In the genomic region with DNA sequence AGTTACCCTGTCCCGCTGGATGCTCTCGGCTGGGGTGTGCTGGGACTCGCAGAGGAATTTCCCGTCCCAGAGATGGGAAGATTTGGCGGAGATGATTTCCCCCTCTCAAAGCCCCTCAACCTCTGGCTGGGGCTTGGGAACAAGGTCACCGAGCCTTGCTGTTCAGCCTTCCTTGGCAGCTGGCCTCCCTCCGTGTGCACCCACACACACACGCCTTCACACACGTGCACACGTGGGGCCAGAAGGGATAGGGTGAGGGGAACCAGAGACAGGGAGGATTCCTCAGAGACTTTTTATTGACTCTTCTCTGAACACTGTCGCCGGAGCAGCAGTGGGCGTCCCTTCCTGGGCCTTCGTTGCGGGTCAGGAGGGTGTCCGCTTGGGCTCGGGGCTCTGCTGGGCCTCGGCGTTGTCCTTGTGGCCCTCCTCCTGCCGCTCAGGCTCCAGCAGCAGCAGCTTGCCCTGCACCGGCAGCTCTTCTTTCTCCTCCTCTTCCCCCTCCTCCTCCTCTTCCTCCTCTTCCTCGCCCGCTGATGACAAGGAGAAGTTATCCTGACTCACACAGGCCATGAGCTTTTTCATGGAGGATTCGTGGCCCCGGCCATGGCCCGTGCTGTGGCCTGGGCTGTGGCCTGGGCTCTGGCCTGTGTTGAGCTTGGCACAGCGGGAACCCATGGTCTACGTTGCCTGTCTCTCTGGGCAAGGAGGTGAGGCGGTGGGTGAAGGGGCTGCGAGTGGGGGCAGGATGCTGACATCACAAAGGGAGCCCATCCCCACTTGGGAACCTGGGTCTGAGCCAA, we compare ENCODE assay signal across 1 cellular context.
A peak's percentile ranks its signal among the peaks of the same experiment; 100 is the strongest.
TF ChIP-seq lines count a peak whose summit lies in the region.

A gene with protein sequence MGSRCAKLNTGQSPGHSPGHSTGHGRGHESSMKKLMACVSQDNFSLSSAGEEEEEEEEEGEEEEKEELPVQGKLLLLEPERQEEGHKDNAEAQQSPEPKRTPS (minus strand): TSS at position 709 of the 800 bp plus-strand sequence. CDS start 34 bp downstream, at position 675.

TF ChIP-seq in HepG2, 621 proteins besides CTCF, POLR2A, EP300 and RAD21 (continued from another document and continues in another):
- TF ChIP-seq, protein P1, sequence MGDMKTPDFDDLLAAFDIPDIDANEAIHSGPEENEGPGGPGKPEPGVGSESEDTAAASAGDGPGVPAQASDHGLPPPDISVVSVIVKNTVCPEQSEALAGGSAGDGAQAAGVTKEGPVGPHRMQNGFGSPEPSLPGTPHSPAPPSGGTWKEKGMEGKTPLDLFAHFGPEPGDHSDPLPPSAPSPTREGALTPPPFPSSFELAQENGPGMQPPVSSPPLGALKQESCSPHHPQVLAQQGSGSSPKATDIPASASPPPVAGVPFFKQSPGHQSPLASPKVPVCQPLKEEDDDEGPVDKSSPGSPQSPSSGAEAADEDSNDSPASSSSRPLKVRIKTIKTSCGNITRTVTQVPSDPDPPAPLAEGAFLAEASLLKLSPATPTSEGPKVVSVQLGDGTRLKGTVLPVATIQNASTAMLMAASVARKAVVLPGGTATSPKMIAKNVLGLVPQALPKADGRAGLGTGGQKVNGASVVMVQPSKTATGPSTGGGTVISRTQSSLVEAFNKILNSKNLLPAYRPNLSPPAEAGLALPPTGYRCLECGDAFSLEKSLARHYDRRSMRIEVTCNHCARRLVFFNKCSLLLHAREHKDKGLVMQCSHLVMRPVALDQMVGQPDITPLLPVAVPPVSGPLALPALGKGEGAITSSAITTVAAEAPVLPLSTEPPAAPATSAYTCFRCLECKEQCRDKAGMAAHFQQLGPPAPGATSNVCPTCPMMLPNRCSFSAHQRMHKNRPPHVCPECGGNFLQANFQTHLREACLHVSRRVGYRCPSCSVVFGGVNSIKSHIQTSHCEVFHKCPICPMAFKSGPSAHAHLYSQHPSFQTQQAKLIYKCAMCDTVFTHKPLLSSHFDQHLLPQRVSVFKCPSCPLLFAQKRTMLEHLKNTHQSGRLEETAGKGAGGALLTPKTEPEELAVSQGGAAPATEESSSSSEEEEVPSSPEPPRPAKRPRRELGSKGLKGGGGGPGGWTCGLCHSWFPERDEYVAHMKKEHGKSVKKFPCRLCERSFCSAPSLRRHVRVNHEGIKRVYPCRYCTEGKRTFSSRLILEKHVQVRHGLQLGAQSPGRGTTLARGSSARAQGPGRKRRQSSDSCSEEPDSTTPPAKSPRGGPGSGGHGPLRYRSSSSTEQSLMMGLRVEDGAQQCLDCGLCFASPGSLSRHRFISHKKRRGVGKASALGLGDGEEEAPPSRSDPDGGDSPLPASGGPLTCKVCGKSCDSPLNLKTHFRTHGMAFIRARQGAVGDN (CRISPR knock-in tag; IDR thresholded peaks at IDR 0.05) = peak; percentile 81
- TF ChIP-seq KDM5B (CRISPR knock-in tag; IDR thresholded peaks at IDR 0.05; ENCODE audit: borderline replicate concordance) = no peak; the same call in 1 of the 2 replicates
- no peak for TF ChIP-seq ZNF7 (CRISPR knock-in tag; IDR thresholded peaks at IDR 0.05)
- TF ChIP-seq, protein P2, sequence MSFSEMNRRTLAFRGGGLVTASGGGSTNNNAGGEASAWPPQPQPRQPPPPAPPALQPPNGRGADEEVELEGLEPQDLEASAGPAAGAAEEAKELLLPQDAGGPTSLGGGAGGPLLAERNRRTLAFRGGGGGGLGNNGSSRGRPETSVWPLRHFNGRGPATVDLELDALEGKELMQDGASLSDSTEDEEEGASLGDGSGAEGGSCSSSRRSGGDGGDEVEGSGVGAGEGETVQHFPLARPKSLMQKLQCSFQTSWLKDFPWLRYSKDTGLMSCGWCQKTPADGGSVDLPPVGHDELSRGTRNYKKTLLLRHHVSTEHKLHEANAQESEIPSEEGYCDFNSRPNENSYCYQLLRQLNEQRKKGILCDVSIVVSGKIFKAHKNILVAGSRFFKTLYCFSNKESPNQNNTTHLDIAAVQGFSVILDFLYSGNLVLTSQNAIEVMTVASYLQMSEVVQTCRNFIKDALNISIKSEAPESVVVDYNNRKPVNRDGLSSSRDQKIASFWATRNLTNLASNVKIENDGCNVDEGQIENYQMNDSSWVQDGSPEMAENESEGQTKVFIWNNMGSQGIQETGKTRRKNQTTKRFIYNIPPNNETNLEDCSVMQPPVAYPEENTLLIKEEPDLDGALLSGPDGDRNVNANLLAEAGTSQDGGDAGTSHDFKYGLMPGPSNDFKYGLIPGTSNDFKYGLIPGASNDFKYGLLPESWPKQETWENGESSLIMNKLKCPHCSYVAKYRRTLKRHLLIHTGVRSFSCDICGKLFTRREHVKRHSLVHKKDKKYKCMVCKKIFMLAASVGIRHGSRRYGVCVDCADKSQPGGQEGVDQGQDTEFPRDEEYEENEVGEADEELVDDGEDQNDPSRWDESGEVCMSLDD (CRISPR knock-in tag; IDR thresholded peaks at IDR 0.05; ENCODE audit: borderline replicate concordance) = no peak
- no peak for TF ChIP-seq NONO (IDR thresholded peaks at IDR 0.05)
- 0 out of 2 replicates have a peak, but pooled peaks have one; percentile 17 for TF ChIP-seq NONO (CRISPR knock-in tag; conservative IDR thresholded peaks at IDR 0.05)
- no peak for TF ChIP-seq TOPORS (CRISPR knock-in tag; IDR thresholded peaks at IDR 0.05)
- no peak for TF ChIP-seq ZNF543 (CRISPR knock-in tag; IDR thresholded peaks at IDR 0.05)
- no peak for TF ChIP-seq NAIF1 (CRISPR knock-in tag; IDR thresholded peaks at IDR 0.05; ENCODE audit: borderline replicate concordance)
- TF ChIP-seq, protein P3, sequence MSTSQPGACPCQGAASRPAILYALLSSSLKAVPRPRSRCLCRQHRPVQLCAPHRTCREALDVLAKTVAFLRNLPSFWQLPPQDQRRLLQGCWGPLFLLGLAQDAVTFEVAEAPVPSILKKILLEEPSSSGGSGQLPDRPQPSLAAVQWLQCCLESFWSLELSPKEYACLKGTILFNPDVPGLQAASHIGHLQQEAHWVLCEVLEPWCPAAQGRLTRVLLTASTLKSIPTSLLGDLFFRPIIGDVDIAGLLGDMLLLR (CRISPR knock-in tag; IDR thresholded peaks at IDR 0.05) = no peak
- no peak for TF ChIP-seq HIVEP1 (CRISPR knock-in tag; IDR thresholded peaks at IDR 0.05)
- no peak for TF ChIP-seq SRF (IDR thresholded peaks at IDR 0.05; ENCODE audit: low read depth, low read length)
- TF ChIP-seq, protein P4, sequence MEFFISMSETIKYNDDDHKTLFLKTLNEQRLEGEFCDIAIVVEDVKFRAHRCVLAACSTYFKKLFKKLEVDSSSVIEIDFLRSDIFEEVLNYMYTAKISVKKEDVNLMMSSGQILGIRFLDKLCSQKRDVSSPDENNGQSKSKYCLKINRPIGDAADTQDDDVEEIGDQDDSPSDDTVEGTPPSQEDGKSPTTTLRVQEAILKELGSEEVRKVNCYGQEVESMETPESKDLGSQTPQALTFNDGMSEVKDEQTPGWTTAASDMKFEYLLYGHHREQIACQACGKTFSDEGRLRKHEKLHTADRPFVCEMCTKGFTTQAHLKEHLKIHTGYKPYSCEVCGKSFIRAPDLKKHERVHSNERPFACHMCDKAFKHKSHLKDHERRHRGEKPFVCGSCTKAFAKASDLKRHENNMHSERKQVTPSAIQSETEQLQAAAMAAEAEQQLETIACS (CRISPR knock-in tag; IDR thresholded peaks at IDR 0.05) = no peak
- TF ChIP-seq ZBTB7B (CRISPR knock-in tag; IDR thresholded peaks at IDR 0.05) = no peak
- TF ChIP-seq, protein P5, sequence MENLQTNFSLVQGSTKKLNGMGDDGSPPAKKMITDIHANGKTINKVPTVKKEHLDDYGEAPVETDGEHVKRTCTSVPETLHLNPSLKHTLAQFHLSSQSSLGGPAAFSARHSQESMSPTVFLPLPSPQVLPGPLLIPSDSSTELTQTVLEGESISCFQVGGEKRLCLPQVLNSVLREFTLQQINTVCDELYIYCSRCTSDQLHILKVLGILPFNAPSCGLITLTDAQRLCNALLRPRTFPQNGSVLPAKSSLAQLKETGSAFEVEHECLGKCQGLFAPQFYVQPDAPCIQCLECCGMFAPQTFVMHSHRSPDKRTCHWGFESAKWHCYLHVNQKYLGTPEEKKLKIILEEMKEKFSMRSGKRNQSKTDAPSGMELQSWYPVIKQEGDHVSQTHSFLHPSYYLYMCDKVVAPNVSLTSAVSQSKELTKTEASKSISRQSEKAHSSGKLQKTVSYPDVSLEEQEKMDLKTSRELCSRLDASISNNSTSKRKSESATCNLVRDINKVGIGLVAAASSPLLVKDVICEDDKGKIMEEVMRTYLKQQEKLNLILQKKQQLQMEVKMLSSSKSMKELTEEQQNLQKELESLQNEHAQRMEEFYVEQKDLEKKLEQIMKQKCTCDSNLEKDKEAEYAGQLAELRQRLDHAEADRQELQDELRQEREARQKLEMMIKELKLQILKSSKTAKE (CRISPR knock-in tag; IDR thresholded peaks at IDR 0.05; ENCODE audit: borderline replicate concordance) = no peak
- 0 out of 2 replicates have a peak, but pooled peaks have one; percentile 38 for TF ChIP-seq SALL2 (CRISPR knock-in tag; IDR thresholded peaks at IDR 0.05)
- TF ChIP-seq, protein P6, sequence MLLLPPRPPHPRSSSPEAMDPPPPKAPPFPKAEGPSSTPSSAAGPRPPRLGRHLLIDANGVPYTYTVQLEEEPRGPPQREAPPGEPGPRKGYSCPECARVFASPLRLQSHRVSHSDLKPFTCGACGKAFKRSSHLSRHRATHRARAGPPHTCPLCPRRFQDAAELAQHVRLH (CRISPR knock-in tag; IDR thresholded peaks at IDR 0.05; ENCODE audit: borderline replicate concordance, low read depth) = no peak
- TF ChIP-seq PRMT3 (CRISPR knock-in tag; IDR thresholded peaks at IDR 0.05; ENCODE audit: borderline replicate concordance, low read depth) = no peak
- peak; percentile 52; the same call in 1 of the 2 replicates for TF ChIP-seq ZNF768 (CRISPR knock-in tag; IDR thresholded peaks at IDR 0.05)
- TF ChIP-seq, protein P7, sequence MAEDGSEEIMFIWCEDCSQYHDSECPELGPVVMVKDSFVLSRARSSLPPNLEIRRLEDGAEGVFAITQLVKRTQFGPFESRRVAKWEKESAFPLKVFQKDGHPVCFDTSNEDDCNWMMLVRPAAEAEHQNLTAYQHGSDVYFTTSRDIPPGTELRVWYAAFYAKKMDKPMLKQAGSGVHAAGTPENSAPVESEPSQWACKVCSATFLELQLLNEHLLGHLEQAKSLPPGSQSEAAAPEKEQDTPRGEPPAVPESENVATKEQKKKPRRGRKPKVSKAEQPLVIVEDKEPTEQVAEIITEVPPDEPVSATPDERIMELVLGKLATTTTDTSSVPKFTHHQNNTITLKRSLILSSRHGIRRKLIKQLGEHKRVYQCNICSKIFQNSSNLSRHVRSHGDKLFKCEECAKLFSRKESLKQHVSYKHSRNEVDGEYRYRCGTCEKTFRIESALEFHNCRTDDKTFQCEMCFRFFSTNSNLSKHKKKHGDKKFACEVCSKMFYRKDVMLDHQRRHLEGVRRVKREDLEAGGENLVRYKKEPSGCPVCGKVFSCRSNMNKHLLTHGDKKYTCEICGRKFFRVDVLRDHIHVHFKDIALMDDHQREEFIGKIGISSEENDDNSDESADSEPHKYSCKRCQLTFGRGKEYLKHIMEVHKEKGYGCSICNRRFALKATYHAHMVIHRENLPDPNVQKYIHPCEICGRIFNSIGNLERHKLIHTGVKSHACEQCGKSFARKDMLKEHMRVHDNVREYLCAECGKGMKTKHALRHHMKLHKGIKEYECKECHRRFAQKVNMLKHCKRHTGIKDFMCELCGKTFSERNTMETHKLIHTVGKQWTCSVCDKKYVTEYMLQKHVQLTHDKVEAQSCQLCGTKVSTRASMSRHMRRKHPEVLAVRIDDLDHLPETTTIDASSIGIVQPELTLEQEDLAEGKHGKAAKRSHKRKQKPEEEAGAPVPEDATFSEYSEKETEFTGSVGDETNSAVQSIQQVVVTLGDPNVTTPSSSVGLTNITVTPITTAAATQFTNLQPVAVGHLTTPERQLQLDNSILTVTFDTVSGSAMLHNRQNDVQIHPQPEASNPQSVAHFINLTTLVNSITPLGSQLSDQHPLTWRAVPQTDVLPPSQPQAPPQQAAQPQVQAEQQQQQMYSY (CRISPR knock-in tag; IDR thresholded peaks at IDR 0.05) = no peak
- TF ChIP-seq HES4 (CRISPR knock-in tag; IDR thresholded peaks at IDR 0.05; ENCODE audit: borderline replicate concordance) = no peak
- TF ChIP-seq IRX3 (CRISPR knock-in tag; IDR thresholded peaks at IDR 0.05; ENCODE audit: borderline replicate concordance, low read depth) = no peak
- TF ChIP-seq RCOR2 (CRISPR knock-in tag; IDR thresholded peaks at IDR 0.05) = no peak
- no peak for TF ChIP-seq SP1 (IDR thresholded peaks at IDR 0.05)
- TF ChIP-seq SP1 (CRISPR knock-in tag; IDR thresholded peaks at IDR 0.05) = no peak
- TF ChIP-seq, protein P8, sequence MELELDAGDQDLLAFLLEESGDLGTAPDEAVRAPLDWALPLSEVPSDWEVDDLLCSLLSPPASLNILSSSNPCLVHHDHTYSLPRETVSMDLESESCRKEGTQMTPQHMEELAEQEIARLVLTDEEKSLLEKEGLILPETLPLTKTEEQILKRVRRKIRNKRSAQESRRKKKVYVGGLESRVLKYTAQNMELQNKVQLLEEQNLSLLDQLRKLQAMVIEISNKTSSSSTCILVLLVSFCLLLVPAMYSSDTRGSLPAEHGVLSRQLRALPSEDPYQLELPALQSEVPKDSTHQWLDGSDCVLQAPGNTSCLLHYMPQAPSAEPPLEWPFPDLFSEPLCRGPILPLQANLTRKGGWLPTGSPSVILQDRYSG (CRISPR knock-in tag; IDR thresholded peaks at IDR 0.05) = no peak
- TF ChIP-seq RELA (CRISPR knock-in tag; IDR thresholded peaks at IDR 0.05) = no peak
- TF ChIP-seq PHB2 (IDR thresholded peaks at IDR 0.05; ENCODE audit: partially characterized antibody) = no peak
- peak; percentile 79; the same call in 1 of the 2 replicates for TF ChIP-seq ZNF839 (CRISPR knock-in tag; IDR thresholded peaks at IDR 0.05; ENCODE audit: borderline replicate concordance)
- peak; percentile 12; the same call in 1 of the 2 replicates for TF ChIP-seq SALL1 (CRISPR knock-in tag; IDR thresholded peaks at IDR 0.05)
- no peak for TF ChIP-seq ZNF552 (CRISPR knock-in tag; IDR thresholded peaks at IDR 0.05; ENCODE audit: borderline replicate concordance)
- TF ChIP-seq, protein P9, sequence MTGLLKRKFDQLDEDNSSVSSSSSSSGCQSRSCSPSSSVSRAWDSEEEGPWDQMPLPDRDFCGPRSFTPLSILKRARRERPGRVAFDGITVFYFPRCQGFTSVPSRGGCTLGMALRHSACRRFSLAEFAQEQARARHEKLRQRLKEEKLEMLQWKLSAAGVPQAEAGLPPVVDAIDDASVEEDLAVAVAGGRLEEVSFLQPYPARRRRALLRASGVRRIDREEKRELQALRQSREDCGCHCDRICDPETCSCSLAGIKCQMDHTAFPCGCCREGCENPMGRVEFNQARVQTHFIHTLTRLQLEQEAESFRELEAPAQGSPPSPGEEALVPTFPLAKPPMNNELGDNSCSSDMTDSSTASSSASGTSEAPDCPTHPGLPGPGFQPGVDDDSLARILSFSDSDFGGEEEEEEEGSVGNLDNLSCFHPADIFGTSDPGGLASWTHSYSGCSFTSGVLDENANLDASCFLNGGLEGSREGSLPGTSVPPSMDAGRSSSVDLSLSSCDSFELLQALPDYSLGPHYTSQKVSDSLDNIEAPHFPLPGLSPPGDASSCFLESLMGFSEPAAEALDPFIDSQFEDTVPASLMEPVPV (CRISPR knock-in tag; IDR thresholded peaks at IDR 0.05) = no peak
- TF ChIP-seq RXRB (CRISPR knock-in tag; IDR thresholded peaks at IDR 0.05; ENCODE audit: borderline replicate concordance) = no peak
- TF ChIP-seq, protein P10, sequence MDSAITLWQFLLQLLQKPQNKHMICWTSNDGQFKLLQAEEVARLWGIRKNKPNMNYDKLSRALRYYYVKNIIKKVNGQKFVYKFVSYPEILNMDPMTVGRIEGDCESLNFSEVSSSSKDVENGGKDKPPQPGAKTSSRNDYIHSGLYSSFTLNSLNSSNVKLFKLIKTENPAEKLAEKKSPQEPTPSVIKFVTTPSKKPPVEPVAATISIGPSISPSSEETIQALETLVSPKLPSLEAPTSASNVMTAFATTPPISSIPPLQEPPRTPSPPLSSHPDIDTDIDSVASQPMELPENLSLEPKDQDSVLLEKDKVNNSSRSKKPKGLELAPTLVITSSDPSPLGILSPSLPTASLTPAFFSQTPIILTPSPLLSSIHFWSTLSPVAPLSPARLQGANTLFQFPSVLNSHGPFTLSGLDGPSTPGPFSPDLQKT (CRISPR knock-in tag; IDR thresholded peaks at IDR 0.05; ENCODE audit: borderline replicate concordance) = no peak
- no peak for TF ChIP-seq ZNF883 (CRISPR knock-in tag; IDR thresholded peaks at IDR 0.05; ENCODE audit: not compliant biosample characterization)
- TF ChIP-seq AHR (CRISPR knock-in tag; IDR thresholded peaks at IDR 0.05) = 0 out of 2 replicates have a peak, but pooled peaks have one; percentile 15
- no peak for TF ChIP-seq ZNF224 (CRISPR knock-in tag; IDR thresholded peaks at IDR 0.05)
